Comparison of ENCODE assay signal across 24 cellular contexts in the genomic region with DNA sequence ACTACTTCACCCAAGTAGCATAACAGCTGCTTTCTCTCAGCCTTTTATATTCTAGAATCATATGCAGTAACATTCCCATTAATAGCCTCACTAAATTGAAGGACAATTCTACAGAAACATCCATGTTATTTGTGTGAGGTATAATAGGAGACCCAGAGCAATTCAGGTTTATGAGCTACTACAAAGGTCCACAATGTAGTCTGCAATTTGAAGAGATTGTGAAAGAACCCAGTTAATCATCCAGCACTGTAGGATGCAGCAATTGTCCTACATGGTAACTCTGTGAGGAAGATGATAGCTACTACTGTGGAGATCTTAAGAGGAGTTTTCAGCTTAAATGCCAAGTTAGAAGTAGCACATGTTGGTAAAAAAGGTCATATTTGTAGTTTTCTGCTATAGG. TPM values are rescaled to one million over a fixed set of nuclear protein-coding genes. Genes with fewer than 3 reads are reported as not detected.
DNase-seq lines count a peak whose midpoint lies in the region; ATAC-seq, FAIRE-seq and TF ChIP-seq lines count a peak whose summit lies in the region.
"Had no signal": no experiment of that assay in that cellular context is flagged by ENCODE, and none has a peak within 500 bp of the region (broad histone marks: within the 10 kb centered on the region; RNA-seq: fewer than 3 reads in every experiment).

No MANE protein-coding gene starts in this region.

- intact Hi-C loops in CD8-positive, alpha-beta T cell (cut with DNase I, micrococcal nuclease): no loop called here
- intact Hi-C loops in pancreas (cut with DNase I): no loop called here

- H3K9me3 Mint-ChIP-seq in CD8-positive, alpha-beta T cell: no peaks in the 10 kb centered on the region
- H3K9me3 Mint-ChIP-seq in GM23338: no peaks in the 10 kb centered on the region
- H3K9me3 Mint-ChIP-seq: activated naive CD4-positive, alpha-beta T cell treated with anti-CD3 and anti-CD28 coated beads, Interleukin-2, amount 50 U/mL, for 72 hours; dendritic cell treated with granulocyte-macrophage colony-stimulating factor and Interleukin-4, amounts not matched to agents 40 ng/mL and 50 ng/mL, for 4 days; nephron progenitor cell had no signal

- CTCF ChIA-PET in CD8-positive, alpha-beta T cell (lab: Charles Lee): interaction anchor here (0.8 kb wide), 1 partner anchor 19 kb away, joined by 3 read pairs; no protein-coding TSS in a partner anchor

- 0 out of 2 replicates have a peak, but pooled peaks cover 4% of the 10 kb centered on the region for H3K79me2 ChIP-seq in GM23338 (replicated peaks; ENCODE audit: insufficient read depth)
- H3K79me2 ChIP-seq in osteoblast (ENCODE audit: insufficient read depth, low read length): peaks cover 41% of the 10 kb centered on the region
- H3K79me2 ChIP-seq: parathyroid adenoma had no signal

- no peaks in the 10 kb centered on the region for H3K9me3 ChIP-seq in CD8-positive, alpha-beta T cell (ENCODE audit: low read length)
- H3K9me3 ChIP-seq in osteoblast (ENCODE audit: low read depth, low read length): no peaks in the 10 kb centered on the region
- H3K9me3 ChIP-seq in pancreas: no peaks in the 10 kb centered on the region
- H3K9me3 ChIP-seq: SJSA1, suprapubic skin had no signal

- no peak for FAIRE-seq in pancreas (lab: Jason Lieb, UNC)
- FAIRE-seq: urothelium cell line had no signal

- H3K4me3 Mint-ChIP-seq in CD8-positive, alpha-beta T cell: no peak overlapping the region
- H3K4me3 Mint-ChIP-seq in GM23338: no peak overlapping the region
- H3K4me3 Mint-ChIP-seq: dendritic cell treated with granulocyte-macrophage colony-stimulating factor and Interleukin-4, amounts not matched to agents 40 ng/mL and 50 ng/mL, for 4 days; nephron progenitor cell had no signal

- 0 out of 2 replicates have a peak, but pooled peaks cover 4% of the 10 kb centered on the region for H3F3A ChIP-seq in GM23338 (replicated peaks; ENCODE audit: low read depth)

- H3K36me3 Mint-ChIP-seq in CD8-positive, alpha-beta T cell: peaks cover 80% of the 10 kb centered on the region
- H3K36me3 Mint-ChIP-seq in GM23338 (ENCODE audit: low read depth): peaks cover 78% of the 10 kb centered on the region

- H3K4me2 ChIP-seq in GM23338 (no peak overlapping the region), osteoblast (ENCODE audit: insufficient read depth, low read length) (no peak overlapping the region)

- no peak overlapping the region for H2AFZ ChIP-seq in GM23338
- no peak overlapping the region for H2AFZ ChIP-seq in osteoblast (ENCODE audit: low read length)
- H2AFZ ChIP-seq: parathyroid adenoma had no signal

- no peak overlapping the region for H3K4me3 ChIP-seq in CD8-positive, alpha-beta T cell (ENCODE audit: low read depth, low read length)
- H3K4me3 ChIP-seq in GM23338: no peak overlapping the region
- H3K4me3 ChIP-seq in osteoblast (ENCODE audit: insufficient read depth, low read length): no peak overlapping the region
- no peak overlapping the region for H3K4me3 ChIP-seq in pancreas
- H3K4me3 ChIP-seq: SJSA1, suprapubic skin had no signal

- TF ChIP-seq CTCF in CD8-positive, alpha-beta T cell (IDR thresholded peaks at IDR 0.05): no peak
- TF ChIP-seq CTCF in GM23338 (conservative IDR thresholded peaks at IDR 0.05; ENCODE audit: low read depth in 2 of 2): no peak
- TF ChIP-seq CTCF in VCaP (conservative IDR thresholded peaks at IDR 0.05): no peak
- TF ChIP-seq CTCF in osteoblast (IDR thresholded peaks at IDR 0.05; ENCODE audit: extremely low read depth, low read depth, low read length): no peak
- TF ChIP-seq CTCF in pancreas (IDR thresholded peaks at IDR 0.05): no peak

- no peaks in the 10 kb centered on the region for H3K27me3 Mint-ChIP-seq in CD8-positive, alpha-beta T cell (ENCODE audit: low read depth)
- no peaks in the 10 kb centered on the region for H3K27me3 Mint-ChIP-seq in GM23338 (ENCODE audit: insufficient read depth, low read depth, poor library complexity)
- H3K27me3 Mint-ChIP-seq: dendritic cell treated with granulocyte-macrophage colony-stimulating factor and Interleukin-4, amounts not matched to agents 40 ng/mL and 50 ng/mL, for 4 days had no signal

- DNase-seq in CD8-positive, alpha-beta T cell: no peak
- DNase-seq in GM23338 (ENCODE audit: low spot score) (no peak), iris pigment epithelial cell (ENCODE audit: low read depth) (peak; percentile 42), osteoblast (ENCODE audit: insufficient read length, low spot score, missing footprints) (no peak), pancreas (no peak), NK-92 (lab: John Stamatoyannopoulos, UW; ENCODE audit: unreplicated experiment) (no peak)
- DNase-seq: activated T-cell treated with anti-CD3 and anti-CD28 coated beads for 4 hours; C1 segment of cervical spinal cord; central memory CD4-positive, alpha-beta T cell; islet precursor cell; NCI-H1048; NCI-H1694; NCI-H2171 treated with DMSO at 0.1 percent for 48 hours; NCI-H526; nephron progenitor cell; stimulated activated naive CD4-positive, alpha-beta T cell had no signal

- POLR2A ChIA-PET in CD8-positive, alpha-beta T cell (lab: Charles Lee): no interaction called here

- H4K20me1 ChIP-seq in GM23338 (replicated peaks; ENCODE audit: insufficient read depth) (peaks cover 23% of the 10 kb centered on the region), osteoblast (ENCODE audit: insufficient read depth, low read length) (peaks cover 4% of the 10 kb centered on the region)

- no peaks in the 10 kb centered on the region for H3K27me3 ChIP-seq in CD8-positive, alpha-beta T cell (ENCODE audit: insufficient read depth, low read length)
- H3K27me3 ChIP-seq in GM23338 (ENCODE audit: insufficient read depth) (no peaks in the 10 kb centered on the region), osteoblast (ENCODE audit: insufficient read depth, low read length) (no peaks in the 10 kb centered on the region), pancreas (no peaks in the 10 kb centered on the region)
- H3K27me3 ChIP-seq: SJSA1, suprapubic skin had no signal

- H3K27ac Mint-ChIP-seq in CD8-positive, alpha-beta T cell: peak overlapping the region; percentile 29
- H3K27ac Mint-ChIP-seq in GM23338: no peak overlapping the region
- H3K27ac Mint-ChIP-seq: dendritic cell treated with granulocyte-macrophage colony-stimulating factor and Interleukin-4, amounts not matched to agents 40 ng/mL and 50 ng/mL, for 4 days; nephron progenitor cell had no signal

- ATAC-seq in CD8-positive, alpha-beta T cell: no peak
- ATAC-seq in GM23338 (no peak), pancreas (no peak)
- ATAC-seq: activated naive CD4-positive, alpha-beta T cell treated with anti-CD3 and anti-CD28 coated beads, Interleukin-2, amount 50 U/mL, for 72 hours; sciatic nerve had no signal

- no peak overlapping the region for H3K27ac ChIP-seq in CD8-positive, alpha-beta T cell (ENCODE audit: low read depth, low read length)
- H3K27ac ChIP-seq in GM23338 (ENCODE audit: low read depth) (peak overlapping the region; percentile 18; the same call in 1 of the 2 replicates), VCaP (peak overlapping the region; percentile 16; the same call in 1 of the 2 replicates), osteoblast (ENCODE audit: low read depth, low read length) (no peak overlapping the region), pancreas (no peak overlapping the region)
- H3K27ac ChIP-seq: parathyroid adenoma, SJSA1, suprapubic skin had no signal

- H3K4me1 Mint-ChIP-seq in CD8-positive, alpha-beta T cell (ENCODE audit: low read depth): peaks cover 4% of the 10 kb centered on the region
- H3K4me1 Mint-ChIP-seq in GM23338: peaks cover 14% of the 10 kb centered on the region; the same call in 2 of the 3 replicates
- H3K4me1 Mint-ChIP-seq: nephron progenitor cell had no signal

- H3K9me2 ChIP-seq in GM23338 (ENCODE audit: insufficient read depth): no peaks in the 10 kb centered on the region

- H3K4me1 ChIP-seq in CD8-positive, alpha-beta T cell (ENCODE audit: insufficient read depth, low read length): no peaks in the 10 kb centered on the region
- H3K4me1 ChIP-seq in GM23338 (ENCODE audit: insufficient read depth) (peaks cover 14% of the 10 kb centered on the region), osteoblast (ENCODE audit: insufficient read depth, low read length) (no peaks in the 10 kb centered on the region), pancreas (peaks cover 0 to 4% (median 0%) of the 10 kb centered on the region in 3 donors)
- H3K4me1 ChIP-seq: parathyroid adenoma had no signal

- H3K36me3 ChIP-seq in CD8-positive, alpha-beta T cell (ENCODE audit: insufficient read depth, low read length): peaks cover 15% of the 10 kb centered on the region
- H3K36me3 ChIP-seq in GM23338 (ENCODE audit: insufficient read depth): peaks cover 36% of the 10 kb centered on the region
- H3K36me3 ChIP-seq in osteoblast (ENCODE audit: insufficient read depth, low read length): peaks cover 87% of the 10 kb centered on the region
- H3K36me3 ChIP-seq in pancreas: peaks cover 3 to 12% (median 10%) of the 10 kb centered on the region in 3 donors

RNA-seq across cellular contexts. Expression of a gene that starts 30.8 kb away (rescaled TPM):
- 10 to 100 TPM; 31.0 to 31.5 TPM for total RNA-seq in CD8-positive, alpha-beta T cell
- 170 and 171 TPM in 2 replicates for total RNA-seq in GM23338 (2014; rRNA removed; shearing (Covaris generic))
- polyA plus RNA-seq in GM23338 (2016; fragmentation: Nextera tagmentation; extraction: Ambion mirVana) (120 and 125 TPM in 2 replicates), pancreas (10 to 100 TPM; 34.2 to 41.0 TPM)
- total RNA-seq in osteoblast (151 and 163 TPM in 2 replicates), pancreas (10 to 100 TPM; 24.3 to 61.6 (median 44.9) TPM)

Comparison
In these comparisons a context has a peak if more than half of its experiments do, and no peak if none do; other contexts are left out.
1. H3K27ac ChIP-seq: peak in GM23338 (single experiment) and VCaP (single experiment); none in CD8-positive, alpha-beta T cell (single experiment), osteoblast (single experiment) and pancreas (0 of 4).